In the genomic region with DNA sequence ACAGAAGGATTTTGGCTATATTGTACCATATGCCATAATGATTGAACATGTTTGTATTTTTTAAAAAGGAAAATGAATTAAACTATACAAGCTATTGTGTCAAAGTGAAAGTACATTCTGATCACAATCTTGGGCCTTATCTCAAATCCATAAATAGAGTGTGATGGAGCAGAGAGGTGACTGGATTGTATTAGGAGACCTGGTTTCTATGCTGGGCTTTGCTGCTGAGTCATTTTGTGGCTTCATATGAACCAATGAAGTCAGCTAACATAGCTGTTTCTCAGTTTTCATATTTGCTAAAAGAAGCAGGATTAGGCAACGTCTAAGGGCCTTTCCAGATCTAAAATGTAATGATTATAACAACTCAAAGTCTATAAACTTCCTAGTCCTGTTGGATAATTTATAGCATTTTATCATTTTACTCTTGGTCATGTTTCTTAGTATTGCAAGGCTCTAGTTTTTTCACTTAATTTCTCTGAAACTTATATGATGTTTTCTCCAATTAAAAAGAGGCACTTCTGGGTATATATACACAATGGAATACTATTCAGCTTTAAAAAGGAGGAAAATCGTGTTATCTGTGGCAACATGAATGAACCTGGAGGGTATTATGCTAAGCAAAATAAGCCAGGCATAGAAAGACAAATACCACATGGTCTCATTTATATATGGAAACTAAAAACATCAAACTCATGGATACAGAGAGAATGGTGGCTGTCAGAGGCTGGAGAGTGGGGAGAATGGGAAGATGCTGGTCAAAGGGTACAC, we compare ENCODE assay signal across 9 cellular contexts.
A peak's percentile ranks its signal among the peaks of the same experiment; 100 is the strongest.
DNase-seq lines count a peak whose midpoint lies in the region; ATAC-seq and TF ChIP-seq lines count a peak whose summit lies in the region.
"Had no signal": no experiment of that assay in that cellular context is flagged by ENCODE, and none has a peak within 500 bp of the region (broad histone marks: within the 10 kb centered on the region; RNA-seq: fewer than 3 reads in every experiment).

No MANE protein-coding gene starts in this region.

- TF ChIP-seq POLR2A in lower leg skin (IDR thresholded peaks at IDR 0.05) = no peak

- no peaks in the 10 kb centered on the region for H3K27me3 Mint-ChIP-seq in type B pancreatic cell

- no peak overlapping the region for H3K4me3 ChIP-seq in lower leg skin (ENCODE audit: low read depth, poor library complexity, severe bottlenecking)

- H3K27ac Mint-ChIP-seq in type B pancreatic cell = no peak overlapping the region
- H3K27ac Mint-ChIP-seq: stimulated activated naive CD8-positive, alpha-beta T cell treated with anti-CD3 and anti-CD28 coated beads, Interleukin-15, Interleukin-2, amounts not matched to agents 100 ng/mL and 50 ng/mL, for 24 hours had no signal

- peaks cover 17% of the 10 kb centered on the region for H3K4me1 Mint-ChIP-seq in type B pancreatic cell (ENCODE audit: unreplicated experiment)

- intact Hi-C loops in lower leg skin (cut with DNase I; ENCODE audit: low total_unique reads) = no loop called here

- ATAC-seq in GM18511 (IDR thresholded peaks at IDR 0.05; ENCODE audit: unreplicated experiment) (peak; percentile 87), HG02798 (IDR thresholded peaks at IDR 0.05; ENCODE audit: poor library complexity, unreplicated experiment) (peak; percentile 52)

- TF ChIP-seq CTCF in type B pancreatic cell (conservative IDR thresholded peaks at IDR 0.05) (no peak), lower leg skin (IDR thresholded peaks at IDR 0.05) (no peak)

- no peaks in the 10 kb centered on the region for H3K9me3 Mint-ChIP-seq in type B pancreatic cell
- H3K9me3 Mint-ChIP-seq: stimulated activated naive CD8-positive, alpha-beta T cell treated with anti-CD3 and anti-CD28 coated beads, Interleukin-15, Interleukin-2, amounts not matched to agents 100 ng/mL and 50 ng/mL, for 24 hours had no signal

- WGBS in lower leg skin, 2 donors = 58 to 59% methylated on average over 2 of the region's 2 CpGs

- H3K4me3 Mint-ChIP-seq in type B pancreatic cell = no peak overlapping the region
- H3K4me3 Mint-ChIP-seq: stimulated activated naive CD8-positive, alpha-beta T cell treated with anti-CD3 and anti-CD28 coated beads, Interleukin-15, Interleukin-2, amounts not matched to agents 100 ng/mL and 50 ng/mL, for 24 hours had no signal

- peaks cover 10% of the 10 kb centered on the region for H3K36me3 Mint-ChIP-seq in type B pancreatic cell

- DNase-seq in RPMI8226 = peak; percentile 8
- peak; percentile 82 for DNase-seq in kidney tubule cell (ENCODE audit: low spot score)
- no peak for DNase-seq in type B pancreatic cell (ENCODE audit: extremely low spot score, unreplicated experiment)
- DNase-seq in NCI-H526 treated with DMSO at 0.1 percent for 48 hours (lab: John Stamatoyannopoulos, UW) = no peak
- DNase-seq in NCI-H82 treated with DMSO at 0.1 percent for 48 hours (lab: John Stamatoyannopoulos, UW; ENCODE audit: unreplicated experiment) = no peak
- DNase-seq in lower leg skin (ENCODE audit: low spot score in 2 of 2) = no peak

Comparison
In these comparisons a context has a peak if more than half of its experiments do, and no peak if none do; other contexts are left out.
1. DNase-seq: peak in RPMI8226 (single experiment) and kidney tubule cell (single experiment); none in type B pancreatic cell (single experiment), NCI-H526 treated with DMSO at 0.1 percent for 48 hours (single experiment), NCI-H82 treated with DMSO at 0.1 percent for 48 hours (single experiment) and lower leg skin (0 of 2).